In the genomic region with DNA sequence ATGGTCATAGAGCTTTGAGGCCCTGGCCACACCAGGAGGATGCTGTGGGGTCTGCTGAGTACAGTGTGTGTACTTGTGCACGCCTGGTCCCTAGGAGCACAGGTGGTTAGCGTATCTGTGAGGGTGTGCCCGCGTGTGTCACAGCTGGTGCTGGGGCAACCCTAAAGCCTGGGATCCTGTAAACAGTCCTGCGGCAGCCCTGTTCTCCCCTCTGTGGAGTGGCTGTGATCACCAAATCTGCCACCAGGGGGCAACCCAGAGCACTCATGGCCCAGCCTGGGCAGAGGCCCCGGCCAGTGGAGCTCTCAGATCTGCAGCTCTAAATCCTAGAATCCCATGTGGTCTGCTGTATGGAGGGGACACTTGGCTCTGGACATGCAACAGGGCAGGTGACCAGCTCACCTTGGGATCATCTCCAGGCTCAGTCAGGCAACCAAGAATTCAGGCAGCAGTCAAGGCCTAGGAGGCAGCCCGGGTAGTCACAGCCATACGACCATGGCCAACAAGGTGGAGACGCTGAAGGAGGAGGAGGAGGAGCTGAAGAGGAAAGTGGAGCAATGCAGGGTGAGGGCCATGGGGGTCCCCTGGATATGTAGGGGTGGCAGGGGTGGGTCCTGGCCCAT, we compare ENCODE assay signal across 8 cellular contexts. TPM values are rescaled to one million over a fixed set of nuclear protein-coding genes. Genes with fewer than 3 reads are reported as not detected.
DNase-seq lines count a peak whose midpoint lies in the region; ATAC-seq and TF ChIP-seq lines count a peak whose summit lies in the region.

No MANE protein-coding gene starts in this region.

- H3K9me2 ChIP-seq in GM23338 (ENCODE audit: insufficient read depth), result no peaks in the 10 kb centered on the region

- POLR2A ChIA-PET in activated CD4-positive, alpha-beta T cell treated with anti-CD3 and anti-CD28 coated beads for 36 hours (lab: Charles Lee), result interaction anchor here (0.6 to 1.8 kb wide), 7 partner anchors 15 to 77 kb away, joined by 3 to 9 read pairs (median 5); a partner anchor contains a TSS

- H3K27ac Mint-ChIP-seq in GM23338, result no peak overlapping the region; the same call in 1 of the 2 replicates
- H3K27ac Mint-ChIP-seq in activated CD4-positive, alpha-beta T cell treated with anti-CD3 and anti-CD28 coated beads for 36 hours, result peak overlapping the region; percentile 75

- H2AFZ ChIP-seq in GM23338, result no peak overlapping the region

- H3K27me3 ChIP-seq in GM23338 (ENCODE audit: insufficient read depth) (no peaks in the 10 kb centered on the region), liver (ENCODE audit: control insufficient read depth in 4 of 4, insufficient read depth in 4 of 4, low read length in 3 of 4) (no peaks in the 10 kb centered on the region)

- H3K4me1 Mint-ChIP-seq in GM23338, result peaks cover 9% of the 10 kb centered on the region
- peaks cover 37% of the 10 kb centered on the region for H3K4me1 Mint-ChIP-seq in activated CD4-positive, alpha-beta T cell treated with anti-CD3 and anti-CD28 coated beads for 36 hours

- H3K36me3 ChIP-seq in GM23338 (ENCODE audit: insufficient read depth) (no peaks in the 10 kb centered on the region; the same call in 1 of the 2 replicates), liver (ENCODE audit: control insufficient read depth in 4 of 4, insufficient read depth in 3 of 4, low read depth in 1 of 4, low read length in 3 of 4) (no peaks in the 10 kb centered on the region)

- peaks cover 6% of the 10 kb centered on the region; the same call in 1 of the 2 replicates for H3K79me2 ChIP-seq in GM23338 (replicated peaks; ENCODE audit: insufficient read depth)

- H3K27ac ChIP-seq in GM23338 (ENCODE audit: low read depth), result no peak overlapping the region
- no peak overlapping the region for H3K27ac ChIP-seq in liver (ENCODE audit: low read depth in 1 of 2, low read length in 2 of 2)

- H3K36me3 Mint-ChIP-seq in GM23338 (ENCODE audit: low read depth), result peaks cover 19% of the 10 kb centered on the region
- peaks cover 34% of the 10 kb centered on the region for H3K36me3 Mint-ChIP-seq in activated CD4-positive, alpha-beta T cell treated with anti-CD3 and anti-CD28 coated beads for 36 hours (ENCODE audit: low read depth)

- H3K4me1 ChIP-seq in GM23338 (ENCODE audit: insufficient read depth) (peaks cover 6% of the 10 kb centered on the region), liver (ENCODE audit: control insufficient read depth in 4 of 4, insufficient read depth in 4 of 4, low read length in 3 of 4) (peaks cover 2 to 19% (median 6%) of the 10 kb centered on the region in 4 donors)

- H3F3A ChIP-seq in GM23338 (replicated peaks; ENCODE audit: low read depth), result peaks cover 19% of the 10 kb centered on the region; the same call in 1 of the 2 replicates

- CTCF ChIA-PET in activated CD4-positive, alpha-beta T cell treated with anti-CD3 and anti-CD28 coated beads for 36 hours (lab: Charles Lee), result interaction anchor here (0.6 to 5.3 kb wide), 28 partner anchors 9 to 262 kb away, joined by 3 to 98 read pairs (median 5); a partner anchor contains a TSS

- no peak overlapping the region for H3K4me3 Mint-ChIP-seq in GM23338
- no peak overlapping the region for H3K4me3 Mint-ChIP-seq in activated CD4-positive, alpha-beta T cell treated with anti-CD3 and anti-CD28 coated beads for 36 hours

- H3K4me3 ChIP-seq in GM23338, result no peak overlapping the region
- H3K4me3 ChIP-seq in liver (ENCODE audit: low read depth in 1 of 3, low read length in 3 of 3), result no peak overlapping the region

- DNase-seq in C1 segment of cervical spinal cord (lab: John Stamatoyannopoulos, UW) (peak in 12 of 14 donors; percentile 27 to 83 (median 62)), GM23338 (ENCODE audit: low spot score) (peak; percentile 88), NCI-H2227 (lab: John Stamatoyannopoulos, UW; ENCODE audit: unreplicated experiment) (peak; percentile 79), cerebellum (ENCODE audit: low spot score) (peak; percentile 87), NCI-H526 treated with DMSO at 0.1 percent for 48 hours (lab: John Stamatoyannopoulos, UW) (no peak)
- DNase-seq in activated CD4-positive, alpha-beta T cell treated with anti-CD3 and anti-CD28 coated beads for 36 hours, result peak; percentile 93
- DNase-seq in stimulated activated CD4-positive, alpha-beta T cell treated with anti-CD3 and anti-CD28 coated beads, TNF-alpha, amount 100 ng/mL, for 1 hour (ENCODE audit: low read depth in 3 of 3, low spot score in 1 of 3), result peak; percentile 50 to 94 (median 69)

- no peak overlapping the region for H3K4me2 ChIP-seq in GM23338

- H3K27me3 Mint-ChIP-seq in GM23338 (ENCODE audit: insufficient read depth, low read depth, poor library complexity), result peaks cover 10% of the 10 kb centered on the region
- H3K27me3 Mint-ChIP-seq in activated CD4-positive, alpha-beta T cell treated with anti-CD3 and anti-CD28 coated beads for 36 hours, result no peaks in the 10 kb centered on the region

- no peaks in the 10 kb centered on the region for H3K9me3 ChIP-seq in liver (ENCODE audit: control insufficient read depth in 4 of 4, low read length in 3 of 4)

- H3K9me3 Mint-ChIP-seq in GM23338, result no peaks in the 10 kb centered on the region
- H3K9me3 Mint-ChIP-seq in activated CD4-positive, alpha-beta T cell treated with anti-CD3 and anti-CD28 coated beads for 36 hours (ENCODE audit: low read depth), result no peaks in the 10 kb centered on the region

- WGBS in liver, result 35% methylated on average over 9 of the region's 9 CpGs

- no peak overlapping the region for H3K9ac ChIP-seq in liver (ENCODE audit: low read depth in 1 of 2, low read length in 2 of 2)

- H4K20me1 ChIP-seq in GM23338 (replicated peaks; ENCODE audit: insufficient read depth), result peaks cover 4% of the 10 kb centered on the region; the same call in 1 of the 2 replicates

- TF ChIP-seq CTCF in GM23338 (conservative IDR thresholded peaks at IDR 0.05; ENCODE audit: low read depth in 2 of 2), result peak; percentile 88 to 89
- peak; percentile 93 for TF ChIP-seq CTCF in liver (IDR thresholded peaks at IDR 0.05; ENCODE audit: low read depth, low read length, missing input control)

- peak; percentile 66 for ATAC-seq in GM23338
- ATAC-seq in activated CD4-positive, alpha-beta T cell treated with anti-CD3 and anti-CD28 coated beads for 36 hours, result peak; percentile 79

- intact Hi-C loops in activated CD4-positive, alpha-beta T cell treated with anti-CD3 and anti-CD28 coated beads for 36 hours (cut with DNase I, micrococcal nuclease), result loop anchor here (1.0 to 5.0 kb wide), 4 partner anchors 15 to 104 kb away; a partner anchor contains a TSS

- TF ChIP-seq RAD21 in liver (IDR thresholded peaks at IDR 0.05), result peak; percentile 89 to 95

TF ChIP-seq in GM23338, 12 proteins besides CTCF, POLR2A, EP300 and RAD21 (continues in another document):
- TF ChIP-seq EZH2 (IDR thresholded peaks at IDR 0.05; ENCODE audit: low read depth, unreplicated experiment), result no peak

TF ChIP-seq in liver, 16 proteins besides CTCF, POLR2A, EP300 and RAD21:
- TF ChIP-seq SP1 (IDR thresholded peaks at IDR 0.05), result no peak
- peak in 1 of 2 donors; percentile 26 for TF ChIP-seq RXRA (IDR thresholded peaks at IDR 0.05)

RNA-seq across cellular contexts. Expression of a gene that starts 3.9 kb away (rescaled TPM):
- 46.7 and 50.4 TPM in 2 replicates for total RNA-seq in GM23338 (2014; rRNA removed; shearing (Covaris generic))
- polyA plus RNA-seq in GM23338 (2016; fragmentation: Nextera tagmentation; extraction: Ambion mirVana), result 9.5 and 10.9 TPM in 2 replicates
- total RNA-seq in activated CD4-positive, alpha-beta T cell treated with anti-CD3 and anti-CD28 coated beads for 36 hours, result 10 to 100 TPM; 86.5 to 98.2 TPM
- total RNA-seq in cerebellum, result 1.4 TPM
- total RNA-seq in liver, result 1 to 10 TPM; 3.8 to 8.2 TPM
- 1 to 10 TPM in 1 of 2 donors, under 1 TPM in 1; 0.24 to 1.7 TPM for polyA plus RNA-seq in liver

RNA-seq across cellular contexts. Expression of a gene that starts 15.2 kb away (rescaled TPM):
- 44.2 and 55.6 TPM in 2 replicates for total RNA-seq in GM23338 (2014; rRNA removed; shearing (Covaris generic))
- polyA plus RNA-seq in GM23338 (2016; fragmentation: Nextera tagmentation; extraction: Ambion mirVana) (15.0 and 18.5 TPM in 2 replicates), liver (10 to 100 TPM; 24.7 to 42.2 TPM)
- total RNA-seq in activated CD4-positive, alpha-beta T cell treated with anti-CD3 and anti-CD28 coated beads for 36 hours, result 10 to 100 TPM; 35.8 to 37.8 TPM
- total RNA-seq in cerebellum (34.0 TPM), liver (10 to 100 TPM; 23.4 to 32.4 TPM)

RNA-seq across cellular contexts. Expression of a gene that starts 32.1 kb away (rescaled TPM):
- total RNA-seq in GM23338 (2014; rRNA removed; shearing (Covaris generic)), result 31.2 and 58.7 TPM in 2 replicates
- polyA plus RNA-seq in GM23338 (2016; fragmentation: Nextera tagmentation; extraction: Ambion mirVana), result 62.5 and 72.6 TPM in 2 replicates
- total RNA-seq in activated CD4-positive, alpha-beta T cell treated with anti-CD3 and anti-CD28 coated beads for 36 hours, result 100 to 1,000 TPM; 522 to 663 TPM
- total RNA-seq in cerebellum, result 152 TPM
- 10 to 100 TPM; 35.6 to 74.9 TPM for total RNA-seq in liver
- polyA plus RNA-seq in liver, result 100 to 1,000 TPM; 108 to 138 TPM

RNA-seq across cellular contexts. Expression of a gene that starts 34.7 kb away (rescaled TPM):
- 53.7 and 57.1 TPM in 2 replicates for total RNA-seq in GM23338 (2014; rRNA removed; shearing (Covaris generic))
- polyA plus RNA-seq in GM23338 (2016; fragmentation: Nextera tagmentation; extraction: Ambion mirVana), result 33.1 and 36.9 TPM in 2 replicates
- 10 to 100 TPM; 55.4 to 66.6 TPM for total RNA-seq in activated CD4-positive, alpha-beta T cell treated with anti-CD3 and anti-CD28 coated beads for 36 hours
- total RNA-seq in cerebellum, result 39.1 TPM
- total RNA-seq in liver, result 10 to 100 TPM; 17.4 to 26.4 TPM
- 10 to 100 TPM; 15.1 to 18.2 TPM for polyA plus RNA-seq in liver

RNA-seq across cellular contexts. Expression of a gene that starts 42.8 kb away (rescaled TPM):
- total RNA-seq in GM23338 (2014; rRNA removed; shearing (Covaris generic)), result 18.6 and 22.2 TPM in 2 replicates
- polyA plus RNA-seq in GM23338 (2016; fragmentation: Nextera tagmentation; extraction: Ambion mirVana) (48.5 and 58.8 TPM in 2 replicates), liver (10 to 100 TPM in 1 of 2 donors, 1 to 10 TPM in 1; 6.9 to 11.6 TPM)
- 10 to 100 TPM; 37.1 to 42.3 TPM for total RNA-seq in activated CD4-positive, alpha-beta T cell treated with anti-CD3 and anti-CD28 coated beads for 36 hours
- total RNA-seq in cerebellum (11.3 TPM), liver (10 to 100 TPM; 11.3 to 16.5 TPM)
